In genomic region chr20:52234302-52235045, GRCh38 we compare ENCODE assay signal across 1 cellular context.
TF ChIP-seq lines count a peak whose summit lies in the region.

No MANE protein-coding gene starts in this region.

TF ChIP-seq in HepG2, 621 proteins besides CTCF, POLR2A, EP300 and RAD21 (continued from another document and continues in another):
- 0 out of 2 replicates have a peak, but pooled peaks have one; percentile 16 for TF ChIP-seq ZNF609 (CRISPR knock-in tag; IDR thresholded peaks at IDR 0.05; ENCODE audit: borderline replicate concordance)
- no peak for TF ChIP-seq ZNF775 (CRISPR knock-in tag; IDR thresholded peaks at IDR 0.05; ENCODE audit: borderline replicate concordance)
- TF ChIP-seq ZNF207 (IDR thresholded peaks at IDR 0.05; ENCODE audit: borderline replicate concordance) = no peak
- peak; percentile 100 for TF ChIP-seq ZNF644 (CRISPR knock-in tag; IDR thresholded peaks at IDR 0.05; ENCODE audit: low read depth)
- no peak for TF ChIP-seq SOX6 (IDR thresholded peaks at IDR 0.05)
- peak; percentile 83 for TF ChIP-seq SOX6 (CRISPR knock-in tag; IDR thresholded peaks at IDR 0.05)
- 0 out of 2 replicates have a peak, but pooled peaks have one; percentile 23 for TF ChIP-seq JUN (CRISPR knock-in tag; IDR thresholded peaks at IDR 0.05)
- peak; percentile 70; the same call in 1 of the 2 replicates for TF ChIP-seq WIZ (CRISPR knock-in tag; IDR thresholded peaks at IDR 0.05)
- TF ChIP-seq ZNF879 (CRISPR knock-in tag; IDR thresholded peaks at IDR 0.05) = no peak
- peak; percentile 75 for TF ChIP-seq ARID5B (CRISPR knock-in tag; IDR thresholded peaks at IDR 0.05)
- peak; percentile 79 for TF ChIP-seq POGZ (CRISPR knock-in tag; IDR thresholded peaks at IDR 0.05)
- peak; percentile 62 for TF ChIP-seq HNF1A (IDR thresholded peaks at IDR 0.05; ENCODE audit: low read depth)
- TF ChIP-seq HNF1A (CRISPR knock-in tag; IDR thresholded peaks at IDR 0.05; ENCODE audit: borderline replicate concordance) = peak; percentile 69; the same call in 1 of the 2 replicates
- no peak for TF ChIP-seq ZBTB8A (CRISPR knock-in tag; IDR thresholded peaks at IDR 0.05; ENCODE audit: borderline replicate concordance, low read depth)
- TF ChIP-seq MAFG (CRISPR knock-in tag; IDR thresholded peaks at IDR 0.05) = 0 out of 2 replicates have a peak, but pooled peaks have one; percentile 42
- peak; percentile 61; the same call in 1 of the 2 replicates for TF ChIP-seq TRIM24 (CRISPR knock-in tag; IDR thresholded peaks at IDR 0.05)
- TF ChIP-seq PLRG1 (conservative IDR thresholded peaks at IDR 0.05) = no peak
- no peak for TF ChIP-seq ZNF225 (CRISPR knock-in tag; IDR thresholded peaks at IDR 0.05)
- TF ChIP-seq ZNF543 (CRISPR knock-in tag; IDR thresholded peaks at IDR 0.05) = no peak
- 0 out of 2 replicates have a peak, but pooled peaks have one; percentile 47 for TF ChIP-seq PRDM10 (CRISPR knock-in tag; IDR thresholded peaks at IDR 0.05; ENCODE audit: low read depth)
- TF ChIP-seq NONO (IDR thresholded peaks at IDR 0.05) = no peak
- 0 out of 2 replicates have a peak, but pooled peaks have one; percentile 26 for TF ChIP-seq NONO (CRISPR knock-in tag; conservative IDR thresholded peaks at IDR 0.05)
- no peak for TF ChIP-seq ZNF383 (CRISPR knock-in tag; IDR thresholded peaks at IDR 0.05; ENCODE audit: borderline replicate concordance)
- TF ChIP-seq FOXA1 (IDR thresholded peaks at IDR 0.05) = no peak
- TF ChIP-seq FOXA1 (CRISPR knock-in tag; IDR thresholded peaks at IDR 0.05) = peak; percentile 12; the same call in 1 of the 2 replicates
- 0 out of 2 replicates have a peak, but pooled peaks have one; percentile 8 for TF ChIP-seq IRF9 (CRISPR knock-in tag; IDR thresholded peaks at IDR 0.05; ENCODE audit: borderline replicate concordance)
- no peak for TF ChIP-seq PHF21A (CRISPR knock-in tag; IDR thresholded peaks at IDR 0.05)
- TF ChIP-seq HOXA9 (CRISPR knock-in tag; IDR thresholded peaks at IDR 0.05; ENCODE audit: borderline replicate concordance) = peak; percentile 23; the same call in 1 of the 2 replicates
- TF ChIP-seq ZNF224 (CRISPR knock-in tag; IDR thresholded peaks at IDR 0.05) = no peak
- 0 out of 2 replicates have a peak, but pooled peaks have one; percentile 52 for TF ChIP-seq CBFB (CRISPR knock-in tag; IDR thresholded peaks at IDR 0.05)
- no peak for TF ChIP-seq MYNN (CRISPR knock-in tag; IDR thresholded peaks at IDR 0.05; ENCODE audit: low read depth)
- TF ChIP-seq MXD4 (CRISPR knock-in tag; IDR thresholded peaks at IDR 0.05) = no peak
- no peak for TF ChIP-seq ZNF770 (CRISPR knock-in tag; IDR thresholded peaks at IDR 0.05)
- TF ChIP-seq CREB3 (CRISPR knock-in tag; IDR thresholded peaks at IDR 0.05) = no peak
- no peak for TF ChIP-seq KAT7 (CRISPR knock-in tag; IDR thresholded peaks at IDR 0.05; ENCODE audit: borderline replicate concordance)
- TF ChIP-seq THRA (CRISPR knock-in tag; IDR thresholded peaks at IDR 0.05; ENCODE audit: borderline replicate concordance) = peak; percentile 47; the same call in 1 of the 2 replicates
- peak; percentile 57; the same call in 1 of the 2 replicates for TF ChIP-seq SALL1 (CRISPR knock-in tag; IDR thresholded peaks at IDR 0.05)
